In genomic region chr9:89441655-89441970, GRCh38 we compare ENCODE assay signal across 16 cellular contexts. TPM values are rescaled to one million over a fixed set of nuclear protein-coding genes. Genes with fewer than 3 reads are reported as not detected.
DNase-seq lines count a peak whose midpoint lies in the region; ATAC-seq and TF ChIP-seq lines count a peak whose summit lies in the region.
"Had no signal": no experiment of that assay in that cellular context is flagged by ENCODE, and none has a peak within 500 bp of the region (broad histone marks: within the 10 kb centered on the region; RNA-seq: fewer than 3 reads in every experiment).

No MANE protein-coding gene starts in this region.

- BruUV-seq in PC-3 (replicated peaks; lab: Mats Ljungman, UMichigan) = no TSS peak

- H3K4me2 ChIP-seq in PC-3 (ENCODE audit: low read length) = no peak overlapping the region

- no peaks in the 10 kb centered on the region for H3K9me3 Mint-ChIP-seq in activated CD4-positive, alpha-beta memory T cell treated with anti-CD3 and anti-CD28 coated beads, Interleukin-2, amount 10 ng/mL, durations not matched to agents 7 days and 5 days
- H3K9me3 Mint-ChIP-seq in activated CD4-positive, alpha-beta memory T cell treated with anti-CD3 and anti-CD28 coated beads for 36 hours = no peaks in the 10 kb centered on the region
- H3K9me3 Mint-ChIP-seq in activated B cell treated with CpG ODN at 0.5 μM for 24 hours (no peaks in the 10 kb centered on the region), immature natural killer cell (no peaks in the 10 kb centered on the region)
- H3K9me3 Mint-ChIP-seq: natural killer cell had no signal

- H3K27ac Mint-ChIP-seq in activated CD4-positive, alpha-beta memory T cell treated with anti-CD3 and anti-CD28 coated beads, Interleukin-2, amount 10 ng/mL, durations not matched to agents 7 days and 5 days = peak overlapping the region; percentile 44
- no peak overlapping the region for H3K27ac Mint-ChIP-seq in activated CD4-positive, alpha-beta memory T cell treated with anti-CD3 and anti-CD28 coated beads for 36 hours
- H3K27ac Mint-ChIP-seq in activated B cell treated with CpG ODN at 0.5 μM for 24 hours (peak overlapping the region; percentile 65), immature natural killer cell (peak overlapping the region; percentile 29 to 92 (median 86))

- H3K4me1 Mint-ChIP-seq in activated CD4-positive, alpha-beta memory T cell treated with anti-CD3 and anti-CD28 coated beads, Interleukin-2, amount 10 ng/mL, durations not matched to agents 7 days and 5 days = peaks cover 91% of the 10 kb centered on the region
- peaks cover 93% of the 10 kb centered on the region for H3K4me1 Mint-ChIP-seq in activated CD4-positive, alpha-beta memory T cell treated with anti-CD3 and anti-CD28 coated beads for 36 hours (ENCODE audit: low read depth)
- H3K4me1 Mint-ChIP-seq in activated B cell treated with CpG ODN at 0.5 μM for 24 hours (peaks cover 83% of the 10 kb centered on the region), immature natural killer cell (peaks cover 91 to 94% of the 10 kb centered on the region in 2 donors)

- H3K79me2 ChIP-seq in PC-3 (ENCODE audit: low read length) = no peaks in the 10 kb centered on the region

- H3K4me1 ChIP-seq in stomach = peaks cover 52 to 93% (median 82%) of the 10 kb centered on the region in 4 donors
- no peaks in the 10 kb centered on the region for H3K4me1 ChIP-seq in PC-3 (ENCODE audit: insufficient read depth, low read length)
- H3K4me1 ChIP-seq: sigmoid colon had no signal

- H3K27ac ChIP-seq in stomach = peak overlapping the region; percentile 45 to 86 (median 77)
- no peak overlapping the region for H3K27ac ChIP-seq in PC-3 (ENCODE audit: low read length)
- H3K27ac ChIP-seq: colonic mucosa, left ventricle myocardium inferior, sigmoid colon had no signal

- no peaks in the 10 kb centered on the region for H3K9me3 ChIP-seq in stomach
- no peaks in the 10 kb centered on the region for H3K9me3 ChIP-seq in PC-3 (ENCODE audit: low read length)
- H3K9me3 ChIP-seq: adrenal gland, colonic mucosa, left ventricle myocardium inferior, sigmoid colon had no signal

- H4K20me1 ChIP-seq in PC-3 (ENCODE audit: low read length) = no peaks in the 10 kb centered on the region

- H3K4me3 ChIP-seq in stomach (no peak overlapping the region), PC-3 (ENCODE audit: low read length) (no peak overlapping the region)
- H3K4me3 ChIP-seq: adrenal gland, colonic mucosa, left ventricle myocardium inferior, sigmoid colon had no signal

- no peak for TF ChIP-seq EP300 in stomach (IDR thresholded peaks at IDR 0.05)

- CTCF ChIA-PET in activated CD4-positive, alpha-beta memory T cell treated with anti-CD3 and anti-CD28 coated beads, Interleukin-2, amount 10 ng/mL, durations not matched to agents 7 days and 5 days (lab: Charles Lee) = interaction anchor here (2.8 kb wide), 1 partner anchor 107 kb away, joined by 12 read pairs; no protein-coding TSS in a partner anchor
- CTCF ChIA-PET in activated CD4-positive, alpha-beta memory T cell treated with anti-CD3 and anti-CD28 coated beads for 36 hours (lab: Charles Lee) = interaction anchor here (0.8 to 3.5 kb wide), 4 partner anchors 12 to 107 kb away, joined by 3 to 12 read pairs (median 7); no protein-coding TSS in a partner anchor
- CTCF ChIA-PET in activated B cell treated with CpG ODN at 0.5 μM for 24 hours (lab: Charles Lee) = interaction anchor here (3.2 kb wide), 1 partner anchor 108 kb away, joined by 17 read pairs; no protein-coding TSS in a partner anchor
- CTCF ChIA-PET in PC-3 (lab: Charles Lee) = no interaction called here

- no peak for ATAC-seq in activated B cell treated with CpG ODN at 0.5 μM for 24 hours (ENCODE audit: low read depth)
- ATAC-seq in PC-3 = no peak
- ATAC-seq in HG02588 (IDR thresholded peaks at IDR 0.05; ENCODE audit: unreplicated experiment) = no peak
- ATAC-seq: natural killer cell had no signal

- in situ Hi-C loops in GM13976 (cut with MboI; ENCODE audit: low sequenced_read_pairs, unreplicated experiment) = no loop called here

- peaks cover 73% of the 10 kb centered on the region for H3K36me3 Mint-ChIP-seq in activated CD4-positive, alpha-beta memory T cell treated with anti-CD3 and anti-CD28 coated beads, Interleukin-2, amount 10 ng/mL, durations not matched to agents 7 days and 5 days (ENCODE audit: low read depth)
- H3K36me3 Mint-ChIP-seq in activated CD4-positive, alpha-beta memory T cell treated with anti-CD3 and anti-CD28 coated beads for 36 hours = peaks cover 22% of the 10 kb centered on the region
- H3K36me3 Mint-ChIP-seq in activated B cell treated with CpG ODN at 0.5 μM for 24 hours (ENCODE audit: low read depth) (peaks cover 18% of the 10 kb centered on the region), immature natural killer cell (peaks cover 0 to 4% (median 0%) of the 10 kb centered on the region in 3 donors)
- H3K36me3 Mint-ChIP-seq: natural killer cell had no signal

- H3K9ac ChIP-seq in PC-3 (ENCODE audit: low read length) = no peak overlapping the region

- no peak for DNase-seq in activated CD4-positive, alpha-beta memory T cell treated with anti-CD3 and anti-CD28 coated beads, Interleukin-2, amount 10 ng/mL, durations not matched to agents 7 days and 5 days
- DNase-seq in activated CD4-positive, alpha-beta memory T cell treated with anti-CD3 and anti-CD28 coated beads for 36 hours = no peak
- DNase-seq in activated B cell treated with CpG ODN at 0.5 μM for 24 hours (no peak), immature natural killer cell (no peak), stomach (no peak), PC-3 (no peak), GM13976 (ENCODE audit: low spot score) (no peak)
- DNase-seq: adrenal gland, colonic mucosa, HCEC 1CT, hippocampal formation, left ventricle myocardium inferior, natural killer cell, NCI-H510A treated with DMSO at 0.1 percent for 48 hours, sigmoid colon had no signal

- intact Hi-C loops in activated CD4-positive, alpha-beta memory T cell treated with anti-CD3 and anti-CD28 coated beads for 36 hours (cut with micrococcal nuclease) = no loop called here
- intact Hi-C loops in activated B cell treated with CpG ODN at 0.5 μM for 24 hours (cut with micrococcal nuclease) (no loop called here), stomach (cut with DNase I; ENCODE audit: low total_unique reads) (no loop called here), PC-3 (cut with micrococcal nuclease) (no loop called here)

- TF ChIP-seq CTCF in activated B cell treated with CpG ODN at 0.5 μM for 24 hours (IDR thresholded peaks at IDR 0.05) (no peak), stomach (IDR thresholded peaks at IDR 0.05) (no peak), PC-3 (conservative IDR thresholded peaks at IDR 0.05; ENCODE audit: low read depth, low read length) (no peak), GM13976 (IDR thresholded peaks at IDR 0.05; ENCODE audit: borderline replicate concordance, control extremely low read depth, extremely low read depth, insufficient read depth, missing control alignments) (no peak)

- no peaks in the 10 kb centered on the region for H3K27me3 ChIP-seq in stomach
- no peaks in the 10 kb centered on the region for H3K27me3 ChIP-seq in PC-3 (ENCODE audit: low read length)
- H3K27me3 ChIP-seq: adrenal gland, colonic mucosa, sigmoid colon had no signal

- H3K9me2 ChIP-seq in PC-3 (replicated peaks; ENCODE audit: low read length) = no peaks in the 10 kb centered on the region

- no peak overlapping the region for H2AFZ ChIP-seq in PC-3 (ENCODE audit: low read length)

- 49 to 70% (median 55%) methylated on average over 3 of the region's 3 CpGs for WGBS in stomach, 5 donors

- POLR2A ChIA-PET in activated CD4-positive, alpha-beta memory T cell treated with anti-CD3 and anti-CD28 coated beads, Interleukin-2, amount 10 ng/mL, durations not matched to agents 7 days and 5 days (lab: Charles Lee) = interaction anchor here (0.7 to 2.8 kb wide), 9 partner anchors 8 to 94 kb away, joined by 3 to 15 read pairs (median 3); no protein-coding TSS in a partner anchor
- POLR2A ChIA-PET in activated CD4-positive, alpha-beta memory T cell treated with anti-CD3 and anti-CD28 coated beads for 36 hours (lab: Charles Lee) = interaction anchor here (2.0 to 3.0 kb wide), 2 partner anchors 13 to 107 kb away, joined by 5 to 14 read pairs; no protein-coding TSS in a partner anchor
- POLR2A ChIA-PET in activated B cell treated with CpG ODN at 0.5 μM for 24 hours (lab: Charles Lee) (interaction anchor here (1.1 kb wide), 1 partner anchor 107 kb away, joined by 4 read pairs; no protein-coding TSS in a partner anchor), PC-3 (lab: Charles Lee; ENCODE audit: unreplicated experiment) (no interaction called here)

- no peak overlapping the region for H3K4me3 Mint-ChIP-seq in activated CD4-positive, alpha-beta memory T cell treated with anti-CD3 and anti-CD28 coated beads, Interleukin-2, amount 10 ng/mL, durations not matched to agents 7 days and 5 days
- no peak overlapping the region for H3K4me3 Mint-ChIP-seq in activated CD4-positive, alpha-beta memory T cell treated with anti-CD3 and anti-CD28 coated beads for 36 hours
- H3K4me3 Mint-ChIP-seq in activated B cell treated with CpG ODN at 0.5 μM for 24 hours = no peak overlapping the region
- H3K4me3 Mint-ChIP-seq in immature natural killer cell = no peak overlapping the region
- H3K4me3 Mint-ChIP-seq: natural killer cell had no signal

- H3F3A ChIP-seq in PC-3 (ENCODE audit: low read length, unreplicated experiment) = no peaks in the 10 kb centered on the region

- H3K27me3 Mint-ChIP-seq in activated CD4-positive, alpha-beta memory T cell treated with anti-CD3 and anti-CD28 coated beads, Interleukin-2, amount 10 ng/mL, durations not matched to agents 7 days and 5 days = no peaks in the 10 kb centered on the region
- no peaks in the 10 kb centered on the region for H3K27me3 Mint-ChIP-seq in activated CD4-positive, alpha-beta memory T cell treated with anti-CD3 and anti-CD28 coated beads for 36 hours
- H3K27me3 Mint-ChIP-seq in activated B cell treated with CpG ODN at 0.5 μM for 24 hours (no peaks in the 10 kb centered on the region), immature natural killer cell (ENCODE audit: low read depth in 3 of 3) (peaks cover 5 to 12% (median 8%) of the 10 kb centered on the region in 3 donors)

- TF ChIP-seq POLR2A in stomach (IDR thresholded peaks at IDR 0.05) = no peak

- H3K36me3 ChIP-seq in stomach (peaks cover 0 to 9% (median 2%) of the 10 kb centered on the region in 4 donors), PC-3 (ENCODE audit: low read depth, low read length) (no peaks in the 10 kb centered on the region)
- H3K36me3 ChIP-seq: adrenal gland, colonic mucosa, left ventricle myocardium inferior, sigmoid colon had no signal

RNA-seq across cellular contexts. Expression of gene SEMA4D, which starts 56.3 kb away (rescaled TPM):
- 100 to 1,000 TPM; 339 to 350 TPM for total RNA-seq in activated CD4-positive, alpha-beta memory T cell treated with anti-CD3 and anti-CD28 coated beads, Interleukin-2, amount 10 ng/mL, durations not matched to agents 7 days and 5 days
- 100 to 1,000 TPM; 159 to 161 TPM for total RNA-seq in activated CD4-positive, alpha-beta memory T cell treated with anti-CD3 and anti-CD28 coated beads for 36 hours
- total RNA-seq in activated B cell treated with CpG ODN at 0.5 μM for 24 hours (68.0 and 79.7 TPM in 2 replicates), stomach (10 to 100 TPM; 11.1 to 43.3 (median 28.8) TPM), PC-3 (2014; rRNA removed) (5.0 and 8.0 TPM in 2 replicates)
- polyA plus RNA-seq in immature natural killer cell (10 to 100 TPM; 45.8 to 80.6 (median 47.0) TPM), stomach (10 to 100 TPM in 1 of 3 donors, 1 to 10 TPM in 2; 4.9 to 10.9 (median 8.4) TPM)
